In genomic region chr10:30433779-30434272, GRCh38 we compare ENCODE assay signal across 8 cellular contexts. TPM values are rescaled to one million over a fixed set of nuclear protein-coding genes. Genes with fewer than 3 reads are reported as not detected.
DNase-seq lines count a peak whose midpoint lies in the region; ATAC-seq, FAIRE-seq and TF ChIP-seq lines count a peak whose summit lies in the region.

TSS of gene MAP3K8 (plus strand) at chr10:30434184. CDS start at chr10:30438939, 4,755 bp downstream.

- peaks cover 47% of the 10 kb centered on the region for H3K79me2 ChIP-seq in K562 (ENCODE audit: control insufficient read depth, insufficient read depth, low read length)

- H3K27me3 ChIP-seq in K562 (ENCODE audit: control insufficient read depth in 2 of 2, insufficient read depth in 2 of 2, low read length in 2 of 2), result no peaks in the 10 kb centered on the region

- CTCF ChIA-PET in HEK293T (lab: Yijun Ruan, JAX), result interaction anchor here (0.7 kb wide), 1 partner anchor 103 kb away, joined by 3 read pairs; no protein-coding TSS in a partner anchor
- CTCF ChIA-PET in K562 (lab: Yijun Ruan, JAX; ENCODE audit: low intra/inter-chr PET ratio), result no interaction called here

- POLR2A ChIA-PET in HEK293T (lab: Yijun Ruan, JAX), result interaction anchor here (0.9 to 2.3 kb wide), 7 partner anchors 11 to 120 kb away, joined by 3 to 13 read pairs (median 5); no protein-coding TSS in a partner anchor
- POLR2A ChIA-PET in K562 (lab: Yijun Ruan, JAX), result interaction anchor here (0.7 to 6.0 kb wide), 6 partner anchors 9 to 150 kb away, joined by 3 to 38 read pairs (median 4); no protein-coding TSS in a partner anchor

- H3K9me3 ChIP-seq in K562 (replicated peaks; ENCODE audit: control insufficient read depth, insufficient read depth, low read depth, low read length), result no peaks in the 10 kb centered on the region

- no peak for TF ChIP-seq EP300 in K562 (IDR thresholded peaks at IDR 0.05; ENCODE audit: low read length)

- no peaks in the 10 kb centered on the region; the same call in 1 of the 2 replicates for H4K20me1 ChIP-seq in K562 (replicated peaks; ENCODE audit: control insufficient read depth, insufficient read depth, low read length)

- H3K4me3 ChIP-seq in K562 (peak within 1 kb of the TSS; percentile 75), iPS-11a (ENCODE audit: low read depth, low read length) (peak within 1 kb of the TSS; percentile 69), skeletal muscle cell (ENCODE audit: low read depth, low read length) (peak within 1 kb of the TSS; percentile 80)

- in situ Hi-C loops in K562 (cut with MboI), result no loop called here

- DNase-seq in GM12892 (ENCODE audit: insufficient read length), result peak; percentile 70
- peak; percentile 60 for DNase-seq in HEK293T (ENCODE audit: extremely low spot score)
- peak; percentile 93 for DNase-seq in MV-4-11 (lab: John Stamatoyannopoulos, UW)
- peak; percentile 95 for DNase-seq in UCSD-AML1 (lab: John Stamatoyannopoulos, UW; ENCODE audit: unreplicated experiment)
- DNase-seq in K562 (ENCODE audit: extremely low read depth in 1 of 4, low spot score in 3 of 4), result peak; percentile 68 to 87 (median 75)
- peak; percentile 48 for DNase-seq in skeletal muscle cell (ENCODE audit: low read depth)
- no peak for DNase-seq in GM19240 (ENCODE audit: insufficient read length, low spot score)

- peak within 1 kb of the TSS; percentile 71 for H2AFZ ChIP-seq in K562 (ENCODE audit: low read depth, low read length)

- peak within 1 kb of the TSS; percentile 97 for H3K4me2 ChIP-seq in K562 (ENCODE audit: insufficient read depth, low read length)

- ATAC-seq in K562, result peak; percentile 76

- peak within 1 kb of the TSS; percentile 95 for H3K27ac ChIP-seq in K562 (ENCODE audit: extremely low read depth, low read depth, low read length)

- H3K9me1 ChIP-seq in K562 (ENCODE audit: control insufficient read depth, insufficient read depth, low read length), result no peaks in the 10 kb centered on the region

- peak; percentile 82 for TF ChIP-seq POLR2A in GM12892 (IDR thresholded peaks at IDR 0.05; ENCODE audit: low read depth, low read length)
- no peak; the same call in none of the 2 replicates for TF ChIP-seq POLR2A in K562 (conservative IDR thresholded peaks at IDR 0.05)

- peaks cover 17% of the 10 kb centered on the region for H3K36me3 ChIP-seq in K562 (ENCODE audit: control insufficient read depth, insufficient read depth, low read length)

- 0% methylated on average over 16 of the region's 53 CpGs for WGBS in K562 (ENCODE audit: insufficient coverage, low coverage, missing lambda C conversion rate)

- H3K9ac ChIP-seq in K562 (ENCODE audit: insufficient read depth in 1 of 2, low read depth in 2 of 2, low read length in 2 of 2), result peak within 1 kb of the TSS; percentile 88 to 95

- H3K4me1 ChIP-seq in K562 (replicated peaks in 1 of 2; ENCODE audit: control insufficient read depth in 2 of 2, insufficient read depth in 2 of 2, low read length in 2 of 2), result peaks cover 37 to 41% of the 10 kb centered on the region in 2 experiments

- BruUV-seq in K562 (replicated peaks; lab: Mats Ljungman, UMichigan), result no TSS peak

- TF ChIP-seq RAD21 in K562 (CRISPR knock-in tag; conservative IDR thresholded peaks at IDR 0.05 in 1 of 2, IDR thresholded peaks at IDR 0.05 in 1 of 2), result no peak

- FAIRE-seq in GM12892 (lab: Jason Lieb, UNC) (peak; percentile 38), K562 (lab: Jason Lieb, UNC) (no peak)

- no peak for TF ChIP-seq CTCF in K562 (IDR thresholded peaks at IDR 0.05 in 2 of 3, conservative IDR thresholded peaks at IDR 0.05 in 1 of 3; ENCODE audit: insufficient read depth in 2 of 3, low read depth in 1 of 3, low read length in 3 of 3)

- intact Hi-C loops in K562 (cut with micrococcal nuclease), result no loop called here

TF ChIP-seq in HEK293T, 16 proteins besides CTCF, POLR2A, EP300 and RAD21:
- TF ChIP-seq CTBP1 (IDR thresholded peaks at IDR 0.05; ENCODE audit: borderline replicate concordance), result peak; percentile 63; the same call in 1 of the 2 replicates
- no peak for TF ChIP-seq SP1 (IDR thresholded peaks at IDR 0.05)

TF ChIP-seq in K562, 482 proteins besides CTCF, POLR2A, EP300 and RAD21 (continues in another document):
- TF ChIP-seq ZNF740 (CRISPR knock-in tag; IDR thresholded peaks at IDR 0.05) (peak; percentile 54; the same call in 1 of the 2 replicates), ZNF740 (tag; IDR thresholded peaks at IDR 0.05) (peak in 1 of 2 experiments; percentile 47; a peak in 1 of 4 replicates), NR2C2 (CRISPR knock-in tag; IDR thresholded peaks at IDR 0.05) (no peak), NR2C2 (tag; IDR thresholded peaks at IDR 0.05) (peak; percentile 68), MCM5 (IDR thresholded peaks at IDR 0.05; ENCODE audit: low read depth) (no peak), MITF (IDR thresholded peaks at IDR 0.05) (no peak), TAF7 (tag; IDR thresholded peaks at IDR 0.05) (no peak), ELF1 (tag; IDR thresholded peaks at IDR 0.05) (0 out of 2 replicates have a peak, but pooled peaks have one; percentile 37), TARDBP (IDR thresholded peaks at IDR 0.05) (peak; percentile 82; the same call in 1 of the 2 replicates), ZNF175 (CRISPR knock-in tag; IDR thresholded peaks at IDR 0.05; ENCODE audit: low read depth) (no peak), RCOR1 (IDR thresholded peaks at IDR 0.05; ENCODE audit: borderline replicate concordance in 1 of 2, low read depth in 2 of 2, low read length in 2 of 2) (peak in 1 of 2 experiments; percentile 47; a peak in 1 of 4 replicates), JUND (IDR thresholded peaks at IDR 0.05; ENCODE audit: borderline replicate concordance, low read depth, low read length) (peak; percentile 28), JUND (tag; IDR thresholded peaks at IDR 0.05; ENCODE audit: borderline replicate concordance, low read depth, low read length) (peak; percentile 9; the same call in 1 of the 3 replicates), HMGN3 (IDR thresholded peaks at IDR 0.05; ENCODE audit: borderline replicate concordance, extremely low read depth, insufficient read length, low read depth, low read length) (peak; percentile 19), CCNT2 (IDR thresholded peaks at IDR 0.05; ENCODE audit: borderline replicate concordance, extremely low read depth, insufficient read length, low read depth, low read length) (peak; percentile 84), TAF9B (IDR thresholded peaks at IDR 0.05; ENCODE audit: partially characterized antibody) (peak; percentile 13), NONO (IDR thresholded peaks at IDR 0.05; ENCODE audit: low read depth in 2 of 2, low read length in 1 of 2) (peak; percentile 19 to 88; a peak in 3 of 4 replicates), SPI1 (IDR thresholded peaks at IDR 0.05; ENCODE audit: borderline replicate concordance, low read depth, low read length) (peak; percentile 91), IRF1 (CRISPR knock-in tag; IDR thresholded peaks at IDR 0.05; ENCODE audit: borderline replicate concordance) (0 out of 2 replicates have a peak, but pooled peaks have one; percentile 15), CXXC5 (CRISPR knock-in tag; IDR thresholded peaks at IDR 0.05) (peak; percentile 73)

RNA-seq across cellular contexts. Expression of gene MAP3K8, which starts in this region (rescaled TPM):
- polyA plus RNA-seq in GM12892 (2012; ENCODE audit: missing spikeins), result 62.9 TPM
- total RNA-seq in K562 (2011; cell fraction: chromatin; rRNA removed; ENCODE audit: low replicate concordance), result 21.7 and 52.3 TPM in 2 replicates
- 13.8 and 18.8 TPM in 2 replicates for total RNA-seq in K562 (2011; cell fraction: nucleolus; rRNA removed)
- 19.1 and 23.8 TPM in 2 replicates for total RNA-seq in K562 (2011; cell fraction: nucleoplasm; rRNA removed)
- 6.9 and 10.0 TPM in 2 replicates for total RNA-seq in K562 (2014; rRNA removed)
- total RNA-seq in K562 (2014; rRNA removed; fragmentation: Illumina TruSeq; extraction: Trizol), result 13.5 and 13.6 TPM in 2 replicates
- total RNA-seq in K562 (2015; rRNA removed; fragmentation: Illumina TruSeq; extraction: Trizol), result 8.4 and 9.8 TPM in 2 replicates
- total RNA-seq in K562 (2021), result 14.1 and 15.7 TPM in 2 replicates
- polyA plus RNA-seq in K562 (2011; rRNA removed), result 23.6 and 26.3 TPM in 2 replicates
- polyA plus RNA-seq in K562 (2011; cell fraction: cytosol; rRNA removed), result 6.3 and 13.7 TPM in 2 replicates
- polyA plus RNA-seq in K562 (2011; cell fraction: nucleus; rRNA removed), result 15.7 and 29.1 TPM in 2 replicates
- 11.4 and 15.1 TPM in 2 replicates for polyA plus RNA-seq in K562 (2012)
- polyA plus RNA-seq in K562 (2014; fragmentation: Illumina TruSeq; extraction: Trizol), result 11.5 and 12.0 TPM in 2 replicates
- 10 to 100 TPM; 14.0 to 16.4 TPM for polyA plus RNA-seq in K562 (2014; fragmentation: Nextera tagmentation; extraction: Ambion mirVana)
- polyA plus RNA-seq in K562 (2014; rRNA removed), result 12.9 and 14.7 TPM in 2 replicates
- 14.3 and 25.8 TPM in 2 replicates for polyA minus RNA-seq in K562 (2011; rRNA and poly(A)+ RNA removed)
- 2.7 and 7.8 TPM in 2 replicates for polyA minus RNA-seq in K562 (2011; cell fraction: cytosol; rRNA and poly(A)+ RNA removed)
- 7.5 and 22.9 TPM in 2 replicates for polyA minus RNA-seq in K562 (2011; cell fraction: nucleus; rRNA and poly(A)+ RNA removed)
